ENCODE assay signal across 8 cellular contexts in the genomic region with DNA sequence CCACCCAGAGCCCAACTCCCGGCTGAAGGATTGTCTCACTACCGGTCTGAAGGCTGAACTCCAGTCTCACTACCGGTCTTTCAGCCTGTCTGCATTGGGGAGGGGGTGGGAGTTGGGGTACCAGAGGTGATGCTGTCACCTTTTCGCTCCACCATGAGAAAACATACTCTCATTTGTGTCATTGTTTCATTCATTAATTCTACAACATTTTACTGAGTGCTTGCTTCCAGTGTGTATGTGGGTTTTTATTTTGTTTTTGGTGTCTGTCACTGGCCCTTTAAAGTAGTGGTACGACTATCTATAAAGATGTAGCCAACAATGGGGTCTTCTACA. TPM values are rescaled to one million over a fixed set of nuclear protein-coding genes. Genes with fewer than 3 reads are reported as not detected.
DNase-seq lines count a peak whose midpoint lies in the region; ATAC-seq and TF ChIP-seq lines count a peak whose summit lies in the region.

No MANE protein-coding gene starts in this region.

- no peaks in the 10 kb centered on the region for H4K20me1 ChIP-seq in mammary epithelial cell (ENCODE audit: insufficient read depth, low read length)

- ATAC-seq in stimulated activated naive CD8-positive, alpha-beta T cell treated with anti-CD3 and anti-CD28 coated beads, Interleukin-15, Interleukin-2, amounts not matched to agents 100 U/mL and 50 U/mL, for 24 hours = no peak

- BruUV-seq in mammary epithelial cell (replicated peaks; lab: Mats Ljungman, UMichigan) = TSS peak; percentile 7

- H3K9me3 Mint-ChIP-seq in stimulated activated naive CD8-positive, alpha-beta T cell treated with anti-CD3 and anti-CD28 coated beads, Interleukin-15, Interleukin-2, amounts not matched to agents 100 ng/mL and 50 ng/mL, for 24 hours = no peaks in the 10 kb centered on the region

- H3K27ac ChIP-seq in mammary epithelial cell (ENCODE audit: insufficient read depth, low read depth, low read length) = peak overlapping the region; percentile 53

- H3K27me3 ChIP-seq in mammary epithelial cell (ENCODE audit: insufficient read depth, low read length) (no peaks in the 10 kb centered on the region), mucosa of stomach (ENCODE audit: control insufficient read depth, insufficient read depth, low read length) (no peaks in the 10 kb centered on the region)

- H3K36me3 Mint-ChIP-seq in stimulated activated naive CD8-positive, alpha-beta T cell treated with anti-CD3 and anti-CD28 coated beads, Interleukin-15, Interleukin-2, amounts not matched to agents 100 ng/mL and 50 ng/mL, for 24 hours (ENCODE audit: low read depth) = peaks cover 39% of the 10 kb centered on the region

- H3K4me1 ChIP-seq in mammary epithelial cell (ENCODE audit: insufficient read depth, low read length) (peaks cover 35% of the 10 kb centered on the region), mucosa of stomach (ENCODE audit: control insufficient read depth, insufficient read depth, low read length) (peaks cover 29% of the 10 kb centered on the region)

- peak overlapping the region; percentile 51 for H3K9ac ChIP-seq in mammary epithelial cell (ENCODE audit: insufficient read depth, low read length)
- peak overlapping the region; percentile 8 for H3K9ac ChIP-seq in mucosa of stomach (ENCODE audit: low read length)

- CTCF ChIA-PET in mammary epithelial cell (lab: Charles Lee; ENCODE audit: low non-redundant PET) = no interaction called here

- H3K27me3 Mint-ChIP-seq in stimulated activated naive CD8-positive, alpha-beta T cell treated with anti-CD3 and anti-CD28 coated beads, Interleukin-15, Interleukin-2, amounts not matched to agents 100 ng/mL and 50 ng/mL, for 24 hours = no peaks in the 10 kb centered on the region

- H3K4me3 ChIP-seq in mammary epithelial cell (replicated peaks in 1 of 3; ENCODE audit: insufficient read depth in 1 of 3, low read depth in 2 of 3, low read length in 3 of 3) (peak overlapping the region in 2 of 3 experiments; percentile 32 to 71), mucosa of stomach (ENCODE audit: low read length) (no peak overlapping the region)

- H3K4me1 Mint-ChIP-seq in stimulated activated naive CD8-positive, alpha-beta T cell treated with anti-CD3 and anti-CD28 coated beads, Interleukin-15, Interleukin-2, amounts not matched to agents 100 ng/mL and 50 ng/mL, for 24 hours (ENCODE audit: low read depth) = peaks cover 60% of the 10 kb centered on the region

- H3K4me2 ChIP-seq in mammary epithelial cell (ENCODE audit: insufficient read depth, low read depth, low read length) = peak overlapping the region; percentile 71

- dilution Hi-C loops in mammary epithelial cell (cut with HindIII; ENCODE audit: low sequenced_read_pairs) = no loop called here

- no peaks in the 10 kb centered on the region for H3K9me3 ChIP-seq in mammary epithelial cell (replicated peaks; ENCODE audit: insufficient read depth, low read length)
- H3K9me3 ChIP-seq in mucosa of stomach (ENCODE audit: control insufficient read depth, low read length) = no peaks in the 10 kb centered on the region

- DNase-seq in stimulated activated naive CD8-positive, alpha-beta T cell treated with anti-CD3 and anti-CD28 coated beads, Interleukin-15, Interleukin-2, amounts not matched to agents 100 U/mL and 50 U/mL, for 24 hours = no peak
- DNase-seq in mammary epithelial cell (no peak), A172 (ENCODE audit: low spot score) (no peak), NCI-H69 (lab: John Stamatoyannopoulos, UW) (no peak)
- DNase-seq in NK-92 treated with Interleukin-12 subunit alpha and Interleukin-12 subunit beta, amount 100 ng/mL, for 24 hours (lab: John Stamatoyannopoulos, UW) = no peak
- DNase-seq in activated CD4-positive, alpha-beta T cell treated with anti-CD3 and anti-CD28 coated beads, Interleukin-2, amount 50 U/mL, for 48 hours = no peak

- WGBS in mammary epithelial cell (ENCODE audit: low coverage, missing lambda C conversion rate) = 0% methylated on average over 3 of the region's 5 CpGs

- peaks cover 33% of the 10 kb centered on the region for H3K79me2 ChIP-seq in mammary epithelial cell (ENCODE audit: insufficient read depth, low read length)

- H3K27ac Mint-ChIP-seq in stimulated activated naive CD8-positive, alpha-beta T cell treated with anti-CD3 and anti-CD28 coated beads, Interleukin-15, Interleukin-2, amounts not matched to agents 100 ng/mL and 50 ng/mL, for 24 hours = peak overlapping the region; percentile 97

- H3K36me3 ChIP-seq in mammary epithelial cell (ENCODE audit: insufficient read depth, low read length) = peaks cover 5% of the 10 kb centered on the region
- no peaks in the 10 kb centered on the region for H3K36me3 ChIP-seq in mucosa of stomach (ENCODE audit: control insufficient read depth, insufficient read depth, low read length)

- peak overlapping the region; percentile 96 for H3K4me3 Mint-ChIP-seq in stimulated activated naive CD8-positive, alpha-beta T cell treated with anti-CD3 and anti-CD28 coated beads, Interleukin-15, Interleukin-2, amounts not matched to agents 100 ng/mL and 50 ng/mL, for 24 hours

- in situ Hi-C loops in mammary epithelial cell (cut with MboI; ENCODE audit: low sequenced_read_pairs in 2 of 2) = loop anchor here in 1 of 2 donors (10.0 kb wide), 1 partner anchor 152 kb away; no protein-coding TSS in a partner anchor

- H2AFZ ChIP-seq in mammary epithelial cell (ENCODE audit: low read depth, low read length) = peak overlapping the region; percentile 49

- no peak for TF ChIP-seq CTCF in mammary epithelial cell (conservative IDR thresholded peaks at IDR 0.05 in 1 of 2, IDR thresholded peaks at IDR 0.05 in 1 of 2; ENCODE audit: extremely low read depth in 1 of 2, insufficient read depth in 1 of 2, low read depth in 1 of 2, low read length in 2 of 2)

- intact Hi-C loops in mammary epithelial cell (cut with micrococcal nuclease) = no loop called here

RNA-seq across cellular contexts. Expression of gene CDK4, which starts 0.5 kb away (rescaled TPM):
- 100 to 1,000 TPM; 103 to 163 TPM for total RNA-seq in mammary epithelial cell
- 258 TPM for polyA plus RNA-seq in mammary epithelial cell
- 128 TPM for polyA minus RNA-seq in mammary epithelial cell
- 300 and 506 TPM in 2 replicates for total RNA-seq in A172 (2014; rRNA removed; shearing (Covaris generic))

RNA-seq across cellular contexts. Expression of gene MARCHF9, which starts 2.3 kb away (rescaled TPM):
- total RNA-seq in mammary epithelial cell = 10 to 100 TPM in 1 of 2 donors, 1 to 10 TPM in 1; 6.0 to 18.8 TPM
- polyA plus RNA-seq in mammary epithelial cell = 13.8 TPM
- polyA minus RNA-seq in mammary epithelial cell = 4.8 TPM
- 10.5 and 12.9 TPM in 2 replicates for total RNA-seq in A172 (2014; rRNA removed; shearing (Covaris generic))

RNA-seq across cellular contexts. Expression of gene TSPAN31, which starts 7.8 kb away (rescaled TPM):
- 10 to 100 TPM; 23.6 to 58.3 TPM for total RNA-seq in mammary epithelial cell
- 33.0 TPM for polyA plus RNA-seq in mammary epithelial cell
- 38.5 TPM for polyA minus RNA-seq in mammary epithelial cell
- total RNA-seq in A172 (2014; rRNA removed; shearing (Covaris generic)) = 31.2 and 33.3 TPM in 2 replicates

RNA-seq across cellular contexts. Expression of gene AGAP2, which starts 14.1 kb away (rescaled TPM):
- total RNA-seq in mammary epithelial cell = under 1 TPM; 0.33 to 0.99 TPM
- polyA plus RNA-seq in mammary epithelial cell = 0.28 TPM
- polyA minus RNA-seq in mammary epithelial cell = 0.57 TPM
- 0.02 and 0.55 TPM in 2 replicates for total RNA-seq in A172 (2014; rRNA removed; shearing (Covaris generic))

RNA-seq across cellular contexts. Expression of gene CYP27B1, which starts 14.2 kb away (rescaled TPM):
- 10 to 100 TPM in 1 of 2 donors, 1 to 10 TPM in 1; 6.2 to 42.1 TPM for total RNA-seq in mammary epithelial cell
- polyA plus RNA-seq in mammary epithelial cell = 27.4 TPM
- 16.0 TPM for polyA minus RNA-seq in mammary epithelial cell
- 0.90 and 2.1 TPM in 2 replicates for total RNA-seq in A172 (2014; rRNA removed; shearing (Covaris generic))
